ENCODE assay signal across 17 cellular contexts in genomic region chr19:5040544-5041167, GRCh38.
DNase-seq lines count a peak whose midpoint lies in the region; ATAC-seq, FAIRE-seq and TF ChIP-seq lines count a peak whose summit lies in the region.
"Had no signal": no experiment of that assay in that cellular context is flagged by ENCODE, and none has a peak within 500 bp of the region (broad histone marks: within the 10 kb centered on the region; RNA-seq: fewer than 3 reads in every experiment).

No MANE protein-coding gene starts in this region.

- DNase-seq in H1 (ENCODE audit: low read depth in 1 of 2, low spot score in 2 of 2) (no peak), omental fat pad (ENCODE audit: low spot score) (no peak), hepatic stellate cell (ENCODE audit: low spot score) (no peak), GDM1 (lab: John Stamatoyannopoulos, UW) (no peak), NCI-H226 (no peak)
- DNase-seq in T-helper 2 cell treated with Interferon-gamma antibody and Interleukin-4, amounts not matched to agents 5 μg/mL and 100 μg/mL, for 36 hours (ENCODE audit: low spot score) = no peak
- DNase-seq: BE2C, Calu3, DMS 273 treated with DMSO at 0.1 percent for 48 hours, GOT3, HFFc6, KBM-7 had no signal

- H3K4me3 Mint-ChIP-seq in T-helper 2 cell treated with Interferon-gamma antibody and Interleukin-4, amounts not matched to agents 5 μg/mL and 100 μg/mL, for 36 hours = no peak overlapping the region
- H3K4me3 Mint-ChIP-seq: HFFc6 had no signal

- H2AFZ ChIP-seq in H1 (ENCODE audit: low read length) = no peak overlapping the region

- POLR2A ChIA-PET in H1 (lab: Charles Lee; ENCODE audit: partially characterized antibody) = no interaction called here

- CTCF ChIA-PET in H1 (lab: Charles Lee; ENCODE audit: partially characterized antibody) = interaction anchor here (0.9 to 2.0 kb wide), 9 partner anchors 11 to 129 kb away, joined by 3 to 7 read pairs (median 3); no protein-coding TSS in a partner anchor

- H3K27me3 ChIP-seq in BLaER1 treated with 17β-estradiol and CSF1 and Interleukin-3, amounts not matched to agents 10 nM and 100 nM = no peaks in the 10 kb centered on the region
- H3K27me3 ChIP-seq in HUES6 (ENCODE audit: control insufficient read depth, insufficient read depth, low read length) (no peaks in the 10 kb centered on the region), H1 (replicated peaks in 1 of 4; ENCODE audit: control insufficient read depth in 3 of 4, extremely low read depth in 1 of 4, insufficient read depth in 3 of 4, low read length in 3 of 4) (no peaks in the 10 kb centered on the region)
- H3K27me3 ChIP-seq: BE2C had no signal

- H3K36me3 ChIP-seq in BLaER1 treated with 17β-estradiol and CSF1 and Interleukin-3, amounts not matched to agents 10 nM and 100 nM = peaks cover 27 to 91% (median 77%) of the 10 kb centered on the region in 11 experiments
- H3K36me3 ChIP-seq in HUES6 (ENCODE audit: control insufficient read depth, insufficient read depth, low read length) (peaks cover 20% of the 10 kb centered on the region), H1 (ENCODE audit: control insufficient read depth in 2 of 4, insufficient read depth in 4 of 4, low read length in 3 of 4) (peaks cover 3 to 13% (median 9%) of the 10 kb centered on the region in 4 experiments; a peak in 5 of 8 replicates)

- peaks cover 43 to 99% (median 78%) of the 10 kb centered on the region in 11 experiments for H4K20me1 ChIP-seq in BLaER1 treated with 17β-estradiol and CSF1 and Interleukin-3, amounts not matched to agents 10 nM and 100 nM
- H4K20me1 ChIP-seq in H1 (replicated peaks in 1 of 2; ENCODE audit: control insufficient read depth in 1 of 2, insufficient read depth in 2 of 2, low read length in 2 of 2) = peaks cover 0 to 14% of the 10 kb centered on the region in 2 experiments

- H3K4ac ChIP-seq in H1 (replicated peaks; ENCODE audit: insufficient read length, low read depth, low read length) = no peak overlapping the region

- WGBS in H1 (ENCODE audit: extremely low coverage in 1 of 2, insufficient coverage in 1 of 2, insufficient read length in 1 of 2, insufficient replicate concordance in 2 of 2, low coverage in 1 of 2, low lambda C conversion rate in 2 of 2, missing lambda C conversion rate in 1 of 2), 2 experiments = 91% methylated on average over 26 of the region's 28 CpGs; no CpG with 5 or more reads in 1 of the 2 experiments

- no peak overlapping the region; a peak in 1 of 20 replicates for H3K4me3 ChIP-seq in BLaER1 treated with 17β-estradiol and CSF1 and Interleukin-3, amounts not matched to agents 10 nM and 100 nM
- no peak overlapping the region for H3K4me3 ChIP-seq in HUES6 (ENCODE audit: low read depth, low read length)
- no peak overlapping the region for H3K4me3 ChIP-seq in H1 (ENCODE audit: extremely low read depth in 1 of 4, insufficient read depth in 2 of 4, low read depth in 3 of 4, low read length in 4 of 4)
- H3K4me3 ChIP-seq: HAP-1 had no signal

- H3K23me2 ChIP-seq in H1 (ENCODE audit: low read depth, low read length) = no peaks in the 10 kb centered on the region

- H3K14ac ChIP-seq in H1 (ENCODE audit: insufficient read length) = no peak overlapping the region

- no peak overlapping the region for H4K91ac ChIP-seq in H1 (replicated peaks; ENCODE audit: insufficient read length, low read length)

- H3K36me3 Mint-ChIP-seq in T-helper 2 cell treated with Interferon-gamma antibody and Interleukin-4, amounts not matched to agents 5 μg/mL and 100 μg/mL, for 36 hours (ENCODE audit: low read depth) = peaks cover 11% of the 10 kb centered on the region

- TF ChIP-seq CTCF in H1 (IDR thresholded peaks at IDR 0.05; ENCODE audit: control extremely low read depth in 1 of 3, insufficient read depth in 1 of 3, low read depth in 1 of 3, low read length in 3 of 3) (no peak), omental fat pad (IDR thresholded peaks at IDR 0.05) (no peak)

- H2BK120ac ChIP-seq in H1 (replicated peaks; ENCODE audit: low read depth, low read length) = no peak overlapping the region

- no peaks in the 10 kb centered on the region for H3K27me3 Mint-ChIP-seq in T-helper 2 cell treated with Interferon-gamma antibody and Interleukin-4, amounts not matched to agents 5 μg/mL and 100 μg/mL, for 36 hours (ENCODE audit: low read depth)

- H2BK15ac ChIP-seq in H1 (ENCODE audit: low read length) = no peak overlapping the region

- TF ChIP-seq RAD21 in H1 (IDR thresholded peaks at IDR 0.05 in 1 of 2, conservative IDR thresholded peaks at IDR 0.05 in 1 of 2; ENCODE audit: low read depth in 2 of 2, low read length in 2 of 2) = no peak

- H3K4me2 ChIP-seq in BLaER1 treated with 17β-estradiol and CSF1 and Interleukin-3, amounts not matched to agents 10 nM and 100 nM = peak overlapping the region in 8 of 11 experiments; percentile 4 to 83 (median 56); a peak in 13 of 22 replicates
- no peak overlapping the region for H3K4me2 ChIP-seq in H1 (ENCODE audit: insufficient read depth in 1 of 2, low read depth in 2 of 2, low read length in 2 of 2)

- H2AK5ac ChIP-seq in H1 (ENCODE audit: low read depth, low read length) = no peak overlapping the region

- H3K79me2 ChIP-seq in H1 (ENCODE audit: control insufficient read depth in 1 of 2, insufficient read depth in 2 of 2, low read length in 2 of 2) = peaks cover 0 to 6% of the 10 kb centered on the region in 2 experiments; a peak in 1 of 4 replicates

- H4K5ac ChIP-seq in H1 (ENCODE audit: insufficient read length, low read depth, low read length) = no peak overlapping the region

- H3K18ac ChIP-seq in H1 (ENCODE audit: extremely low read depth, low read length) = no peak overlapping the region

- no peak overlapping the region for H2BK12ac ChIP-seq in H1 (ENCODE audit: low read depth, low read length)

- H3K27ac Mint-ChIP-seq in T-helper 2 cell treated with Interferon-gamma antibody and Interleukin-4, amounts not matched to agents 5 μg/mL and 100 μg/mL, for 36 hours = no peak overlapping the region
- H3K27ac Mint-ChIP-seq: HFFc6 had no signal

- no peak overlapping the region for H2BK20ac ChIP-seq in H1 (ENCODE audit: low read length)

- H3K9me3 ChIP-seq in BLaER1 treated with 17β-estradiol and CSF1 and Interleukin-3, amounts not matched to agents 10 nM and 100 nM (replicated peaks in 1 of 11) = no peaks in the 10 kb centered on the region
- H3K9me3 ChIP-seq in HUES6 (ENCODE audit: control insufficient read depth, insufficient read depth, low read depth, low read length) = no peaks in the 10 kb centered on the region
- H3K9me3 ChIP-seq in H1 (ENCODE audit: insufficient read depth in 2 of 2, low read depth in 1 of 2, low read length in 1 of 2) = no peaks in the 10 kb centered on the region
- H3K9me3 ChIP-seq: BE2C, HAP-1 had no signal

- H2BK5ac ChIP-seq in H1 (ENCODE audit: low read depth, low read length) = no peak overlapping the region

- 0 out of 2 replicates have a peak, but pooled peaks cover 2% of the 10 kb centered on the region for H3K79me1 ChIP-seq in H1 (ENCODE audit: low read depth, low read length)

- peak; percentile 8 for ATAC-seq in omental fat pad (ENCODE audit: low FRiP score)

- TF ChIP-seq EP300 in H1 (IDR thresholded peaks at IDR 0.05; ENCODE audit: borderline replicate concordance in 1 of 2, low read depth in 2 of 2, low read length in 2 of 2) = no peak

- H3K23ac ChIP-seq in H1 (ENCODE audit: insufficient read length) = no peak overlapping the region

- H3K9me3 Mint-ChIP-seq in T-helper 2 cell treated with Interferon-gamma antibody and Interleukin-4, amounts not matched to agents 5 μg/mL and 100 μg/mL, for 36 hours = no peaks in the 10 kb centered on the region

- no peak overlapping the region for H3K56ac ChIP-seq in H1 (replicated peaks; ENCODE audit: insufficient read length, low read depth, low read length)

- H4K8ac ChIP-seq in H1 (ENCODE audit: extremely low read depth, insufficient read depth, low read length) = peak overlapping the region; percentile 68; the same call in 1 of the 2 replicates

- no peak for FAIRE-seq in H1 (lab: Jason Lieb, UNC)
- FAIRE-seq: A204.1, GM12891 had no signal

- H3K27ac ChIP-seq in BLaER1 treated with 17β-estradiol and CSF1 and Interleukin-3, amounts not matched to agents 10 nM and 100 nM = peak overlapping the region in 10 of 11 experiments; percentile 17 to 85 (median 62); a peak in 16 of 22 replicates
- H3K27ac ChIP-seq in HUES6 (ENCODE audit: low read depth, low read length) (no peak overlapping the region), H1 (ENCODE audit: low read depth, low read length) (no peak overlapping the region)

- TF ChIP-seq POLR2A in H1 (IDR thresholded peaks at IDR 0.05; ENCODE audit: control extremely low read depth in 1 of 2, low read depth in 2 of 2, low read length in 2 of 2) = no peak

- peaks cover 34 to 72% (median 51%) of the 10 kb centered on the region in 10 experiments for H3K4me1 ChIP-seq in BLaER1 treated with 17β-estradiol and CSF1 and Interleukin-3, amounts not matched to agents 10 nM and 100 nM
- H3K4me1 ChIP-seq in HUES6 (ENCODE audit: control insufficient read depth, insufficient read depth, low read length) = no peaks in the 10 kb centered on the region; the same call in 1 of the 2 replicates
- no peaks in the 10 kb centered on the region for H3K4me1 ChIP-seq in H1 (replicated peaks in 1 of 4; ENCODE audit: control insufficient read depth in 3 of 4, insufficient read depth in 4 of 4, low read length in 3 of 4)
- H3K4me1 ChIP-seq: HAP-1 had no signal

- peak overlapping the region in 10 of 11 experiments; percentile 14 to 68 (median 44); a peak in 14 of 22 replicates for H3K9ac ChIP-seq in BLaER1 treated with 17β-estradiol and CSF1 and Interleukin-3, amounts not matched to agents 10 nM and 100 nM
- peak overlapping the region; percentile 13 for H3K9ac ChIP-seq in HUES6 (ENCODE audit: low read length)
- no peak overlapping the region for H3K9ac ChIP-seq in H1 (replicated peaks in 1 of 4; ENCODE audit: extremely low read depth in 1 of 4, low read depth in 3 of 4, low read length in 3 of 4)

- H3K4me1 Mint-ChIP-seq in T-helper 2 cell treated with Interferon-gamma antibody and Interleukin-4, amounts not matched to agents 5 μg/mL and 100 μg/mL, for 36 hours (ENCODE audit: low read depth) = no peaks in the 10 kb centered on the region

TF ChIP-seq in H1, 55 proteins besides CTCF, POLR2A, EP300 and RAD21 (continues in another document):
- no peak for TF ChIP-seq GABPA (IDR thresholded peaks at IDR 0.05; ENCODE audit: borderline replicate concordance, insufficient read depth, low read length)
- no peak for TF ChIP-seq KDM1A (IDR thresholded peaks at IDR 0.05; ENCODE audit: borderline replicate concordance, low read length)
- TF ChIP-seq TCF12 (IDR thresholded peaks at IDR 0.05; ENCODE audit: low read depth, low read length) = no peak
- no peak for TF ChIP-seq ASH2L (IDR thresholded peaks at IDR 0.05; ENCODE audit: low read length)
- no peak for TF ChIP-seq MAFK (IDR thresholded peaks at IDR 0.05; ENCODE audit: low read depth, low read length)
- TF ChIP-seq KDM5A (IDR thresholded peaks at IDR 0.05; ENCODE audit: low read length) = no peak
- no peak for TF ChIP-seq FOSL1 (IDR thresholded peaks at IDR 0.05; ENCODE audit: insufficient read depth, low read depth, low read length)
- TF ChIP-seq EZH2 (IDR thresholded peaks at IDR 0.05; ENCODE audit: low read depth, low read length, severe bottlenecking) = no peak
- TF ChIP-seq POU5F1 (IDR thresholded peaks at IDR 0.05; ENCODE audit: low read depth, low read length) = no peak
- TF ChIP-seq ZNF274 (IDR thresholded peaks at IDR 0.05; ENCODE audit: borderline replicate concordance, extremely low read depth, low read length) = no peak

Comparison
In these comparisons a context has a peak if more than half of its experiments do, and no peak if none do; other contexts are left out.
1. H3K27ac ChIP-seq: peak in BLaER1 treated with 17β-estradiol and CSF1 and Interleukin-3, amounts not matched to agents 10 nM and 100 nM (10 of 11); none in HUES6 (single experiment) and H1 (single experiment).
2. H3K4me2 ChIP-seq: peak in BLaER1 treated with 17β-estradiol and CSF1 and Interleukin-3, amounts not matched to agents 10 nM and 100 nM (8 of 11); none in H1 (0 of 2).
3. H3K9ac ChIP-seq: peak in BLaER1 treated with 17β-estradiol and CSF1 and Interleukin-3, amounts not matched to agents 10 nM and 100 nM (10 of 11) and HUES6 (single experiment); none in H1 (0 of 4).